Comparison of ENCODE assay signal across 25 cellular contexts in genomic region chr6:12001004-12001705, GRCh38. TPM values are rescaled to one million over a fixed set of nuclear protein-coding genes. Genes with fewer than 3 reads are reported as not detected.
DNase-seq lines count a peak whose midpoint lies in the region; ATAC-seq and TF ChIP-seq lines count a peak whose summit lies in the region.
"Had no signal": no experiment of that assay in that cellular context is flagged by ENCODE, and none has a peak within 500 bp of the region (broad histone marks: within the 10 kb centered on the region; RNA-seq: fewer than 3 reads in every experiment).

No MANE protein-coding gene starts in this region.

- H3K36me3 Mint-ChIP-seq in nephron (ENCODE audit: low read depth), result no peaks in the 10 kb centered on the region
- no peaks in the 10 kb centered on the region for H3K36me3 Mint-ChIP-seq in activated T-cell treated with anti-CD3 and anti-CD28 coated beads, Interleukin-2, amount 50 U/mL, for 24 hours (ENCODE audit: low read depth)
- H3K36me3 Mint-ChIP-seq: WTC11 had no signal

- H3K27ac Mint-ChIP-seq in nephron, result peak overlapping the region; percentile 0 to 13 (median 4)
- no peak overlapping the region for H3K27ac Mint-ChIP-seq in activated T-cell treated with anti-CD3 and anti-CD28 coated beads, Interleukin-2, amount 50 U/mL, for 24 hours
- H3K27ac Mint-ChIP-seq: activated T-helper 17 cell treated with anti-CD3 and anti-CD28 coated beads, Interleukin-2, amount 50 U/mL, for 72 hours; WTC11 had no signal

- no peak for TF ChIP-seq POLR2A in GM18505 (IDR thresholded peaks at IDR 0.05; ENCODE audit: borderline replicate concordance, extremely low read depth, insufficient read depth, insufficient read length)

- H3K27ac ChIP-seq in GM23248, result peak overlapping the region; percentile 26
- H3K27ac ChIP-seq: adrenal gland, heart right ventricle, KMS-11, skin epidermis had no signal

- intact Hi-C loops in left ventricle myocardium superior (cut with micrococcal nuclease), result no loop called here

- ATAC-seq in left ventricle myocardium superior, result peak; percentile 41
- ATAC-seq in GM21447 (IDR thresholded peaks at IDR 0.05; ENCODE audit: unreplicated experiment), result no peak
- no peak for ATAC-seq in GM18505 (IDR thresholded peaks at IDR 0.05; ENCODE audit: unreplicated experiment)
- ATAC-seq: activated T-helper 17 cell treated with anti-CD3 and anti-CD28 coated beads, Interleukin-2, amount 50 U/mL, for 72 hours; esophagus mucosa; HCT116; WTC11 had no signal

- no peaks in the 10 kb centered on the region for H3K9me2 ChIP-seq in GM23248 (ENCODE audit: insufficient read depth)

- H4K20me1 ChIP-seq in GM23248 (ENCODE audit: insufficient read depth), result no peaks in the 10 kb centered on the region

- no peaks in the 10 kb centered on the region; the same call in 1 of the 2 replicates for H3F3A ChIP-seq in GM23248 (ENCODE audit: insufficient read depth)

- H3K9me3 ChIP-seq in GM23248 (ENCODE audit: low read depth), result no peaks in the 10 kb centered on the region
- H3K9me3 ChIP-seq: adrenal gland, BE2C, heart right ventricle had no signal

- H3K9me3 Mint-ChIP-seq in nephron, result peaks cover 3% of the 10 kb centered on the region
- no peaks in the 10 kb centered on the region for H3K9me3 Mint-ChIP-seq in activated T-cell treated with anti-CD3 and anti-CD28 coated beads, Interleukin-2, amount 50 U/mL, for 24 hours
- H3K9me3 Mint-ChIP-seq: WTC11 had no signal

- no peak overlapping the region for H3K4me2 ChIP-seq in GM23248 (ENCODE audit: unreplicated experiment)
- H3K4me2 ChIP-seq: KMS-11 had no signal

- peaks cover 24% of the 10 kb centered on the region for H3K4me1 ChIP-seq in GM23248 (ENCODE audit: insufficient read depth)
- H3K4me1 ChIP-seq: BE2C had no signal

- H3K4me3 ChIP-seq in AG10803 (ENCODE audit: low read length) (no peak overlapping the region), GM23248 (no peak overlapping the region)
- H3K4me3 ChIP-seq: adrenal gland, heart right ventricle, skin epidermis had no signal

- in situ Hi-C loops in GM23248 (cut with MboI), result no loop called here

- no peaks in the 10 kb centered on the region for H3K36me3 ChIP-seq in GM23248 (ENCODE audit: low read depth)
- H3K36me3 ChIP-seq: adrenal gland, BE2C, heart right ventricle had no signal

- 12 to 27% methylated on average over 4 of the region's 4 CpGs for WGBS in GM23248 (ENCODE audit: low coverage in 1 of 2, low lambda C conversion rate in 2 of 2, missing lambda C conversion rate in 2 of 2), 2 experiments

- peak overlapping the region; percentile 61; the same call in 1 of the 2 replicates for H2AFZ ChIP-seq in GM23248

- no peak overlapping the region for H3K4me3 Mint-ChIP-seq in nephron
- H3K4me3 Mint-ChIP-seq in activated T-cell treated with anti-CD3 and anti-CD28 coated beads, Interleukin-2, amount 50 U/mL, for 24 hours, result no peak overlapping the region
- H3K4me3 Mint-ChIP-seq: activated T-helper 17 cell treated with anti-CD3 and anti-CD28 coated beads, Interleukin-2, amount 50 U/mL, for 72 hours; WTC11 had no signal

- no peaks in the 10 kb centered on the region for H3K79me2 ChIP-seq in GM23248 (ENCODE audit: insufficient read depth)

- peaks cover 3% of the 10 kb centered on the region for H3K27me3 Mint-ChIP-seq in nephron (ENCODE audit: low read depth)
- no peaks in the 10 kb centered on the region for H3K27me3 Mint-ChIP-seq in activated T-cell treated with anti-CD3 and anti-CD28 coated beads, Interleukin-2, amount 50 U/mL, for 24 hours
- H3K27me3 Mint-ChIP-seq: activated T-helper 17 cell treated with anti-CD3 and anti-CD28 coated beads, Interleukin-2, amount 50 U/mL, for 72 hours had no signal

- no peak for TF ChIP-seq CTCF in AG10803 (conservative IDR thresholded peaks at IDR 0.05; ENCODE audit: low read length)
- TF ChIP-seq CTCF in nephron (IDR thresholded peaks at IDR 0.05; ENCODE audit: unreplicated experiment in 3 of 3), result no peak

- H3K27me3 ChIP-seq in GM23248 (replicated peaks; ENCODE audit: insufficient read depth), result no peaks in the 10 kb centered on the region
- H3K27me3 ChIP-seq: adrenal gland, heart right ventricle had no signal

- no peak overlapping the region for H3K9ac ChIP-seq in GM23248
- H3K9ac ChIP-seq: KMS-11 had no signal

- DNase-seq in AG10803 (ENCODE audit: low read depth) (peak; percentile 78), GM23248 (peak; percentile 63), left ventricle myocardium superior (no peak), DMS153 treated with DMSO at 0.1 percent for 48 hours (lab: John Stamatoyannopoulos, UW; ENCODE audit: unreplicated experiment) (no peak)
- DNase-seq in activated T-cell treated with anti-CD3 and anti-CD28 coated beads, Interleukin-2, amount 50 U/mL, for 24 hours, result no peak
- DNase-seq: BE2C; caudate nucleus; effector CD4-positive, alpha-beta T cell; heart right ventricle; NCI-H1092; NCI-H526 treated with DMSO at 0.1 percent for 48 hours; nucleus accumbens; SIG-M5; stimulated activated CD4-positive, alpha-beta T cell treated with anti-CD3 and anti-CD28 coated beads, Interleukin-2, amount 100 ng/mL, for 48 hours; substantia nigra had no signal

- peaks cover 40% of the 10 kb centered on the region for H3K4me1 Mint-ChIP-seq in nephron
- H3K4me1 Mint-ChIP-seq in activated T-cell treated with anti-CD3 and anti-CD28 coated beads, Interleukin-2, amount 50 U/mL, for 24 hours (ENCODE audit: low read depth), result peaks cover 19% of the 10 kb centered on the region
- H3K4me1 Mint-ChIP-seq: activated T-helper 17 cell treated with anti-CD3 and anti-CD28 coated beads, Interleukin-2, amount 50 U/mL, for 72 hours had no signal

RNA-seq across cellular contexts. Expression of gene HIVEP1, which starts 11.0 kb away (rescaled TPM):
- 7.1 and 15.2 TPM in 2 replicates for total RNA-seq in GM23248 (2014; rRNA removed; shearing (Covaris generic))
- 3.3 and 3.8 TPM in 2 replicates for polyA plus RNA-seq in GM23248 (2016; fragmentation: Nextera tagmentation; extraction: Ambion mirVana)
- 13.4 TPM for total RNA-seq in left ventricle myocardium superior

Comparison
In these comparisons a context has a peak if more than half of its experiments do, and no peak if none do; other contexts are left out.
1. DNase-seq: peak in AG10803 (single experiment) and GM23248 (single experiment); none in left ventricle myocardium superior (single experiment), DMS153 treated with DMSO at 0.1 percent for 48 hours (single experiment) and activated T-cell treated with anti-CD3 and anti-CD28 coated beads, Interleukin-2, amount 50 U/mL, for 24 hours (single experiment).